In the genomic region with DNA sequence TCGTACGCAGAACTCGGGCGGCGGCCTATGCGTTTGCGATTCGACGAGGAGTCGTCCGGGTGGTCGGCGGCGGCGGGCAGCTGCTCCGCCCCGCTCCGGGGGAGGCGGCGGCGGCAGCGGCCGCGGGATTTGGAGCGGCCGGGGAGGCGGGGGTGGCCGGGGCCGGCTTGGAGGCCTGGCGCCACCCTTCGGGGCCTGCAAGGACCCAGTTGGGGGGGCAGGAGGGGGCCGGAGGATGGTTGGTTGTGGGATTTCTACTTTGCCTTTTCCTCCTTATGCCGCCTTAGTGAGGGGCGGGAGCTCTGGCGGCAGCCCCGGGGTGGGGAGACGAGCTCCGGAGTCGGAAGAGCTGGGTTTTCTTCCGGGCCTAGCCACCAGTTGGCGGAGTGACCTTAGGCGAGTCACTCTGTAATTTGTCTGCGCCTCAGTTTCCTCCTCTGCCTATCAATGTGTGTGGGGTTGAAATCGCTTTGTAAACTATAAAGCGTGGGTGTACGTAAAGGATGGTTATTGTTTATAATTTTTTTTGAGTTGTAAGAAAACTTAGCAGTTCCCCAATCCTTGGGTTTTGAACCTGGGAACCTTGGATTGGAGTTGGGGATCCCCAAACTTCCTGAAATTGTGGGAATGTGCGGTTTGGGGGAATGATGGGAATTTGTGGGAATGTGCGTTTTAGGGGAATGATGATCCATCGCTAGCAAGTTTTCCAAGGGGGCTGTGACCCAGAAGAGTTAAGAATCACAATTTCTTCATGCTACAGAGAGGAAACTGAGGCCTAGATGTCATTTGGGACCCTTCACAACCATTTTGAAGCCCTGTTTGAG, we compare ENCODE assay signal across 8 cellular contexts. TPM values are rescaled to one million over a fixed set of nuclear protein-coding genes. Genes with fewer than 3 reads are reported as not detected.
DNase-seq lines count a peak whose midpoint lies in the region; ATAC-seq and TF ChIP-seq lines count a peak whose summit lies in the region.

No MANE protein-coding gene starts in this region.

- H3K4me3 ChIP-seq in smooth muscle cell: peak overlapping the region; percentile 96

- peaks cover 5% of the 10 kb centered on the region for H3F3A ChIP-seq in smooth muscle cell (ENCODE audit: low read depth)

- DNase-seq in A172 (ENCODE audit: low spot score) (peak; percentile 10), amniotic epithelial cell (ENCODE audit: low read depth) (peak; percentile 37), iPS DF 19.7 (ENCODE audit: low read depth, low spot score) (peak; percentile 3), smooth muscle cell (lab: John Stamatoyannopoulos, UW; ENCODE audit: unreplicated experiment) (no peak), DMS 273 treated with DMSO at 0.1 percent for 48 hours (lab: John Stamatoyannopoulos, UW) (no peak)

- peak overlapping the region; percentile 93 for H3K27ac ChIP-seq in smooth muscle cell (ENCODE audit: low read depth)

- ATAC-seq in GM18508 (IDR thresholded peaks at IDR 0.05; ENCODE audit: insufficient read depth, unreplicated experiment): peak; percentile 15
- ATAC-seq in HG02981 (IDR thresholded peaks at IDR 0.05; ENCODE audit: unreplicated experiment): peak; percentile 30

- no peak for TF ChIP-seq CTCF in smooth muscle cell (IDR thresholded peaks at IDR 0.05; ENCODE audit: borderline replicate concordance, insufficient read depth, poor library complexity, severe bottlenecking)

- peak overlapping the region; percentile 98 for H3K4me2 ChIP-seq in smooth muscle cell

- H4K20me1 ChIP-seq in smooth muscle cell (ENCODE audit: low read depth): peaks cover 38% of the 10 kb centered on the region

- H3K9me3 ChIP-seq in smooth muscle cell (replicated peaks; ENCODE audit: low read depth): no peaks in the 10 kb centered on the region

- H3K9ac ChIP-seq in smooth muscle cell (ENCODE audit: low read depth): peak overlapping the region; percentile 96

- WGBS in smooth muscle cell (ENCODE audit: low lambda C conversion rate): 2% methylated on average over 21 of the region's 49 CpGs

- peaks cover 30% of the 10 kb centered on the region for H3K36me3 ChIP-seq in smooth muscle cell (ENCODE audit: low read depth)

- H3K27me3 ChIP-seq in smooth muscle cell (ENCODE audit: low read depth): no peaks in the 10 kb centered on the region

- H3K4me1 ChIP-seq in smooth muscle cell (ENCODE audit: low read depth): peaks cover 20% of the 10 kb centered on the region

- H2AFZ ChIP-seq in smooth muscle cell (ENCODE audit: low read depth): peak overlapping the region; percentile 20

- peaks cover 87% of the 10 kb centered on the region for H3K79me2 ChIP-seq in smooth muscle cell (ENCODE audit: low read depth)

TF ChIP-seq in PFSK-1, 5 proteins besides CTCF, POLR2A, EP300 and RAD21:
- peak; percentile 41; the same call in 1 of the 2 replicates for TF ChIP-seq SIN3A (IDR thresholded peaks at IDR 0.05; ENCODE audit: borderline replicate concordance, insufficient read depth, low read length)
- peak; percentile 5 for TF ChIP-seq FOXP2 (optimal IDR thresholded peaks at IDR 0.05; ENCODE audit: borderline replicate concordance, extremely low read depth, extremely low read length, insufficient read depth)
- no peak for TF ChIP-seq TAF1 (IDR thresholded peaks at IDR 0.05; ENCODE audit: borderline replicate concordance, insufficient read depth, low read length)
TF ChIP-seq in PFSK-1: peak in this region for 2.

RNA-seq across cellular contexts. Expression of a gene that starts 0.7 kb away (rescaled TPM):
- total RNA-seq in A172 (2014; rRNA removed; shearing (Covaris generic)): 42.4 and 44.8 TPM in 2 replicates
- 32.8 TPM for polyA plus RNA-seq in PFSK-1 (2012; ENCODE audit: insufficient read length, low read depth)
- total RNA-seq in smooth muscle cell: 113 and 119 TPM in 2 replicates
- polyA plus RNA-seq in smooth muscle cell: 30.6 and 43.0 TPM in 2 replicates

RNA-seq across cellular contexts. Expression of a gene that starts 1.2 kb away (rescaled TPM):
- total RNA-seq in A172 (2014; rRNA removed; shearing (Covaris generic)): 11.8 and 12.1 TPM in 2 replicates
- polyA plus RNA-seq in PFSK-1 (2012; ENCODE audit: insufficient read length, low read depth): 38.7 TPM
- 21.2 and 42.9 TPM in 2 replicates for total RNA-seq in smooth muscle cell
- 21.0 and 22.0 TPM in 2 replicates for polyA plus RNA-seq in smooth muscle cell

Comparison
In these comparisons a context has a peak if more than half of its experiments do, and no peak if none do; other contexts are left out.
1. DNase-seq: peak in A172 (single experiment), amniotic epithelial cell (single experiment) and iPS DF 19.7 (single experiment); none in smooth muscle cell (single experiment) and DMS 273 treated with DMSO at 0.1 percent for 48 hours (single experiment).